ENCODE assay signal across 23 cellular contexts in genomic region chr3:59660376-59660775, GRCh38.
DNase-seq lines count a peak whose midpoint lies in the region; ATAC-seq and TF ChIP-seq lines count a peak whose summit lies in the region.
"Had no signal": no experiment of that assay in that cellular context is flagged by ENCODE, and none has a peak within 500 bp of the region (broad histone marks: within the 10 kb centered on the region; RNA-seq: fewer than 3 reads in every experiment).

No MANE protein-coding gene starts in this region.

- H3K27ac Mint-ChIP-seq in activated T-cell treated with anti-CD3 and anti-CD28 coated beads, Interleukin-2, amount 50 U/mL, for 72 hours, result no peak overlapping the region
- H3K27ac Mint-ChIP-seq in stimulated activated effector memory CD8-positive, alpha-beta T cell treated with anti-CD3 and anti-CD28 coated beads, Interleukin-12 subunit alpha, Interleukin-12 subunit beta, amount 100 ng/mL, for 72 hours, result no peak overlapping the region
- H3K27ac Mint-ChIP-seq: activated CD8-positive, alpha-beta T cell treated with anti-CD3 and anti-CD28 coated beads for 36 hours; activated naive CD4-positive, alpha-beta T cell treated with anti-CD3 and anti-CD28 coated beads for 36 hours; memory B cell; naive thymus-derived CD4-positive, alpha-beta T cell had no signal

- 11 to 29% (median 23%) methylated on average over 1 of the region's 1 CpG for WGBS in stomach, 5 donors

- peaks cover 0 to 3% of the 10 kb centered on the region in 2 donors for H3K36me3 Mint-ChIP-seq in activated T-cell treated with anti-CD3 and anti-CD28 coated beads, Interleukin-2, amount 50 U/mL, for 72 hours (ENCODE audit: insufficient read depth in 2 of 2)
- no peaks in the 10 kb centered on the region for H3K36me3 Mint-ChIP-seq in stimulated activated effector memory CD8-positive, alpha-beta T cell treated with anti-CD3 and anti-CD28 coated beads, Interleukin-12 subunit alpha, Interleukin-12 subunit beta, amount 100 ng/mL, for 72 hours
- H3K36me3 Mint-ChIP-seq: naive thymus-derived CD4-positive, alpha-beta T cell had no signal

- peaks cover 0 to 6% of the 10 kb centered on the region in 2 donors for H3K9me3 Mint-ChIP-seq in activated T-cell treated with anti-CD3 and anti-CD28 coated beads, Interleukin-2, amount 50 U/mL, for 72 hours
- no peaks in the 10 kb centered on the region for H3K9me3 Mint-ChIP-seq in stimulated activated effector memory CD8-positive, alpha-beta T cell treated with anti-CD3 and anti-CD28 coated beads, Interleukin-12 subunit alpha, Interleukin-12 subunit beta, amount 100 ng/mL, for 72 hours
- H3K9me3 Mint-ChIP-seq: activated CD8-positive, alpha-beta T cell treated with anti-CD3 and anti-CD28 coated beads for 36 hours had no signal

- no peaks in the 10 kb centered on the region for H3K27me3 ChIP-seq in stomach
- H3K27me3 ChIP-seq: BE2C, right atrium auricular region had no signal

- H3K4me3 Mint-ChIP-seq in activated T-cell treated with anti-CD3 and anti-CD28 coated beads, Interleukin-2, amount 50 U/mL, for 72 hours, result no peak overlapping the region
- H3K4me3 Mint-ChIP-seq in stimulated activated effector memory CD8-positive, alpha-beta T cell treated with anti-CD3 and anti-CD28 coated beads, Interleukin-12 subunit alpha, Interleukin-12 subunit beta, amount 100 ng/mL, for 72 hours, result no peak overlapping the region
- H3K4me3 Mint-ChIP-seq: activated CD8-positive, alpha-beta T cell treated with anti-CD3 and anti-CD28 coated beads for 36 hours; activated naive CD4-positive, alpha-beta T cell treated with anti-CD3 and anti-CD28 coated beads for 36 hours; memory B cell; naive thymus-derived CD4-positive, alpha-beta T cell had no signal

- no peaks in the 10 kb centered on the region for H3K4me1 Mint-ChIP-seq in activated T-cell treated with anti-CD3 and anti-CD28 coated beads, Interleukin-2, amount 50 U/mL, for 72 hours (ENCODE audit: low read depth)
- no peaks in the 10 kb centered on the region for H3K4me1 Mint-ChIP-seq in stimulated activated effector memory CD8-positive, alpha-beta T cell treated with anti-CD3 and anti-CD28 coated beads, Interleukin-12 subunit alpha, Interleukin-12 subunit beta, amount 100 ng/mL, for 72 hours
- H3K4me1 Mint-ChIP-seq: memory B cell had no signal

- H3K36me3 ChIP-seq in stomach, result no peaks in the 10 kb centered on the region
- H3K36me3 ChIP-seq: BE2C, right atrium auricular region had no signal

- no peak for TF ChIP-seq CTCF in RWPE1 (conservative IDR thresholded peaks at IDR 0.05; ENCODE audit: low read depth)
- no peak for TF ChIP-seq CTCF in fibroblast of mammary gland (conservative IDR thresholded peaks at IDR 0.05; ENCODE audit: control insufficient read depth, insufficient read depth, low read depth, low read length)
- TF ChIP-seq CTCF in stomach (IDR thresholded peaks at IDR 0.05), result no peak

- TF ChIP-seq EP300 in stomach (IDR thresholded peaks at IDR 0.05), result no peak

- peak; percentile 32 for DNase-seq in DMS79 treated with DMSO at 0.1 percent for 48 hours (lab: John Stamatoyannopoulos, UW)
- no peak for DNase-seq in DMS79 (lab: John Stamatoyannopoulos, UW)
- peak; percentile 46 for DNase-seq in RWPE1 (ENCODE audit: low spot score)
- DNase-seq in fibroblast of mammary gland (ENCODE audit: low read depth), result peak; percentile 12
- DNase-seq in stomach, result peak; percentile 28
- DNase-seq in activated T-cell treated with anti-CD3 and anti-CD28 coated beads, Interleukin-2, amount 50 U/mL, for 72 hours, result no peak
- no peak for DNase-seq in stimulated activated effector memory CD8-positive, alpha-beta T cell treated with anti-CD3 and anti-CD28 coated beads, Interleukin-12 subunit alpha, Interleukin-12 subunit beta, amount 100 ng/mL, for 72 hours (ENCODE audit: low spot score in 2 of 2)
- DNase-seq: 8988T; activated CD8-positive, alpha-beta T cell treated with anti-CD3 and anti-CD28 coated beads for 36 hours; activated naive CD4-positive, alpha-beta T cell treated with anti-CD3 and anti-CD28 coated beads for 36 hours; activated T-cell treated with anti-CD3 and anti-CD28 coated beads, Interleukin-2, amount 50 U/mL, for 1 hour; aorta; BE2C; effector memory CD4-positive, alpha-beta T cell; H7; Kasumi-1; naive thymus-derived CD4-positive, alpha-beta T cell; NCI-H1417 treated with DMSO at 0.1 percent for 48 hours; NK-92 treated with Interleukin-12 subunit alpha and Interleukin-12 subunit beta, amount 100 ng/mL, for 24 hours; stimulated activated CD4-positive, alpha-beta T cell treated with anti-CD3 and anti-CD28 coated beads, Interleukin-4, amount 100 ng/mL, for 4 hours had no signal

- H3K27ac ChIP-seq in RWPE1, result no peak overlapping the region
- H3K27ac ChIP-seq in stomach, result peak overlapping the region in 4 of 5 donors; percentile 10 to 55 (median 26)
- H3K27ac ChIP-seq: right atrium auricular region had no signal

- H3K4me3 ChIP-seq in fibroblast of mammary gland (ENCODE audit: control insufficient read depth, low read depth, low read length) (no peak overlapping the region), stomach (no peak overlapping the region)
- H3K4me3 ChIP-seq: right atrium auricular region had no signal

- TF ChIP-seq POLR2A in stomach (IDR thresholded peaks at IDR 0.05), result no peak

- intact Hi-C loops in stomach (cut with DNase I; ENCODE audit: low total_unique reads), result no loop called here

- POLR2A ChIA-PET in RWPE1 (lab: Yijun Ruan, JAX; ENCODE audit: low non-redundant PET), result no interaction called here

- CTCF ChIA-PET in RWPE1 (lab: Yijun Ruan, JAX), result no interaction called here

- H3K4me1 ChIP-seq in stomach, result peaks cover 25 to 50% (median 34%) of the 10 kb centered on the region in 4 donors
- H3K4me1 ChIP-seq: BE2C, right atrium auricular region had no signal

- ATAC-seq in activated T-cell treated with anti-CD3 and anti-CD28 coated beads, Interleukin-2, amount 50 U/mL, for 72 hours (replicated peaks in 1 of 2), result no peak
- no peak for ATAC-seq in HG03108 (IDR thresholded peaks at IDR 0.05; ENCODE audit: unreplicated experiment)
- no peak for ATAC-seq in stimulated activated effector memory CD8-positive, alpha-beta T cell treated with anti-CD3 and anti-CD28 coated beads, Interleukin-12 subunit alpha, Interleukin-12 subunit beta, amount 100 ng/mL, for 72 hours
- ATAC-seq: activated CD8-positive, alpha-beta T cell treated with anti-CD3 and anti-CD28 coated beads for 36 hours; naive thymus-derived CD4-positive, alpha-beta T cell had no signal

- H3K27me3 Mint-ChIP-seq in activated T-cell treated with anti-CD3 and anti-CD28 coated beads, Interleukin-2, amount 50 U/mL, for 72 hours (ENCODE audit: low read depth), result no peaks in the 10 kb centered on the region
- H3K27me3 Mint-ChIP-seq: activated CD8-positive, alpha-beta T cell treated with anti-CD3 and anti-CD28 coated beads for 36 hours; naive thymus-derived CD4-positive, alpha-beta T cell had no signal

- no peaks in the 10 kb centered on the region for H3K9me3 ChIP-seq in stomach
- H3K9me3 ChIP-seq: BE2C, right atrium auricular region had no signal

Comparison
In these comparisons a context has a peak if more than half of its experiments do, and no peak if none do; other contexts are left out.
1. DNase-seq: peak in DMS79 treated with DMSO at 0.1 percent for 48 hours (single experiment), RWPE1 (single experiment), fibroblast of mammary gland (single experiment) and stomach (single experiment); none in DMS79 (single experiment), activated T-cell treated with anti-CD3 and anti-CD28 coated beads, Interleukin-2, amount 50 U/mL, for 72 hours (0 of 2) and stimulated activated effector memory CD8-positive, alpha-beta T cell treated with anti-CD3 and anti-CD28 coated beads, Interleukin-12 subunit alpha, Interleukin-12 subunit beta, amount 100 ng/mL, for 72 hours (0 of 2).